Comparison of ENCODE assay signal across 8 cellular contexts in the genomic region with DNA sequence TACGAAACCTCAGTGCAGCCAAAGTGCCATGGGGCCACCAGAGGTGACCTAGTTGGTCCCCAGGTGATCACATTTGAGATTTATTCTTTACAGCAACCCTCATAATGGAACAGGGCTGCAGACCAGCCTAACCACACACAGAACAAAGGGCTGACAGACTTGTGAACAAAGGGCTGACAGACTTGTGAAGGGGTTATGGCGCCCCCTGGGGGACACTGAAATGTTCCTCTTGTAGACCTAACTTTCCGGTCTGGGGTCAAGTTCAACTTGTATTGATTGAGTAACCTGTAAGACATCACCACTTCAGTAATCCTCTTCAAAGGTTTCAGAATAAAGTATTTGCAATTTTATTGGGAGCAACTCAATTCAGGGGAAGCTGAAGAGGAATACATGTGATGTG.
DNase-seq lines count a peak whose midpoint lies in the region; ATAC-seq lines count a peak whose summit lies in the region.

No MANE protein-coding gene starts in this region.

- H2AFZ ChIP-seq in mesenchymal stem cell (ENCODE audit: low read depth, low read length) = no peak overlapping the region

- H3K36me3 ChIP-seq in mesenchymal stem cell (ENCODE audit: control insufficient read depth in 1 of 2, insufficient read depth in 2 of 2, low read depth in 1 of 2, low read length in 2 of 2) = no peaks in the 10 kb centered on the region

- no peaks in the 10 kb centered on the region for H3K9me3 Mint-ChIP-seq in activated CD4-positive, alpha-beta memory T cell treated with anti-CD3 and anti-CD28 coated beads for 36 hours

- no peak overlapping the region for H3K4me3 ChIP-seq in mesenchymal stem cell (ENCODE audit: insufficient read depth in 1 of 2, low read depth in 1 of 2, low read length in 2 of 2)

- no peak overlapping the region for H3K4me2 ChIP-seq in mesenchymal stem cell (ENCODE audit: low read length, poor library complexity, severe bottlenecking)

- WGBS in mesenchymal stem cell = 50% methylated on average over 2 of the region's 3 CpGs

- H4K8ac ChIP-seq in mesenchymal stem cell (ENCODE audit: low read length) = no peak overlapping the region

- no peak overlapping the region for H3K27ac ChIP-seq in mesenchymal stem cell (ENCODE audit: low read length, poor library complexity, severe bottlenecking)

- H3K79me1 ChIP-seq in mesenchymal stem cell (replicated peaks; ENCODE audit: low read length, poor library complexity, severe bottlenecking) = no peaks in the 10 kb centered on the region

- H3K14ac ChIP-seq in mesenchymal stem cell (ENCODE audit: low read length in 2 of 2) = no peak overlapping the region

- intact Hi-C loops in activated CD4-positive, alpha-beta memory T cell treated with anti-CD3 and anti-CD28 coated beads for 36 hours (cut with micrococcal nuclease) = loop anchor here (1.0 to 5.0 kb wide), 5 partner anchors 64 to 300 kb away; partner anchors contain the start of genes EIF1AX and RPS6KA3

- no peaks in the 10 kb centered on the region for H3K27me3 Mint-ChIP-seq in activated CD4-positive, alpha-beta memory T cell treated with anti-CD3 and anti-CD28 coated beads for 36 hours

- H2AK5ac ChIP-seq in mesenchymal stem cell (ENCODE audit: low read length, severe bottlenecking) = no peak overlapping the region

- H3K27ac Mint-ChIP-seq in activated CD4-positive, alpha-beta memory T cell treated with anti-CD3 and anti-CD28 coated beads for 36 hours = no peak overlapping the region

- H4K91ac ChIP-seq in mesenchymal stem cell (ENCODE audit: low read length) = no peak overlapping the region

- no peak overlapping the region for H2BK15ac ChIP-seq in mesenchymal stem cell (ENCODE audit: low read depth, poor library complexity, severe bottlenecking)

- H3K9me3 ChIP-seq in mesenchymal stem cell (ENCODE audit: control insufficient read depth, low read length) = no peaks in the 10 kb centered on the region

- H2BK120ac ChIP-seq in mesenchymal stem cell (ENCODE audit: low read depth, low read length) = no peak overlapping the region

- H3K18ac ChIP-seq in mesenchymal stem cell (ENCODE audit: low read depth in 1 of 2, low read length in 2 of 2) = no peak overlapping the region

- peak overlapping the region in 1 of 2 experiments; percentile 39 for H2BK12ac ChIP-seq in mesenchymal stem cell (ENCODE audit: low read length in 2 of 2)

- no peak overlapping the region for H3K9ac ChIP-seq in mesenchymal stem cell (ENCODE audit: low read length)

- POLR2A ChIA-PET in activated CD4-positive, alpha-beta memory T cell treated with anti-CD3 and anti-CD28 coated beads for 36 hours (lab: Charles Lee) = no interaction called here

- H3K4me1 Mint-ChIP-seq in activated CD4-positive, alpha-beta memory T cell treated with anti-CD3 and anti-CD28 coated beads for 36 hours (ENCODE audit: low read depth) = peaks cover 60% of the 10 kb centered on the region

- no peaks in the 10 kb centered on the region for H3K27me3 ChIP-seq in mesenchymal stem cell (ENCODE audit: control insufficient read depth in 1 of 2, insufficient read depth in 1 of 2, low read length in 2 of 2)

- H3K4ac ChIP-seq in mesenchymal stem cell (ENCODE audit: low read depth in 1 of 2, low read length in 2 of 2) = no peak overlapping the region

- no peak overlapping the region for H2BK5ac ChIP-seq in mesenchymal stem cell (ENCODE audit: low read depth, low read length, poor library complexity, severe bottlenecking)

- CTCF ChIA-PET in activated CD4-positive, alpha-beta memory T cell treated with anti-CD3 and anti-CD28 coated beads for 36 hours (lab: Charles Lee) = interaction anchor here (0.7 kb wide), 1 partner anchor 190 kb away, joined by 4 read pairs; no protein-coding TSS in a partner anchor

- H3K4me1 ChIP-seq in mesenchymal stem cell (ENCODE audit: control insufficient read depth, insufficient read depth, low read depth, low read length) = no peaks in the 10 kb centered on the region

- no peak overlapping the region for H3K23ac ChIP-seq in mesenchymal stem cell (ENCODE audit: low read length in 2 of 2)

- DNase-seq in NCI-H345 (lab: John Stamatoyannopoulos, UW) (peak; percentile 62), NCI-H345 treated with DMSO at 0.1 percent for 48 hours (lab: John Stamatoyannopoulos, UW; ENCODE audit: unreplicated experiment) (no peak), NCI-H82 treated with DMSO at 0.1 percent for 48 hours (lab: John Stamatoyannopoulos, UW; ENCODE audit: unreplicated experiment) (peak; percentile 53), mesenchymal stem cell (peak; percentile 72)
- peak; percentile 89 for DNase-seq in activated CD4-positive, alpha-beta memory T cell treated with anti-CD3 and anti-CD28 coated beads for 36 hours
- DNase-seq in effector CD8-positive, alpha-beta T cell (lab: John Stamatoyannopoulos, UW) = peak; percentile 69
- DNase-seq in stimulated activated CD8-positive, alpha-beta memory T cell treated with anti-CD3 and anti-CD28 coated beads, Interleukin-15, amount 100 ng/mL, for 48 hours (ENCODE audit: low read depth in 2 of 2) = peak; percentile 61 to 75

- no peak overlapping the region for H3K4me3 Mint-ChIP-seq in activated CD4-positive, alpha-beta memory T cell treated with anti-CD3 and anti-CD28 coated beads for 36 hours

- ATAC-seq in HG03565 (IDR thresholded peaks at IDR 0.05; ENCODE audit: unreplicated experiment) = peak; percentile 62

- no peaks in the 10 kb centered on the region for H3K36me3 Mint-ChIP-seq in activated CD4-positive, alpha-beta memory T cell treated with anti-CD3 and anti-CD28 coated beads for 36 hours
